In the genomic region with DNA sequence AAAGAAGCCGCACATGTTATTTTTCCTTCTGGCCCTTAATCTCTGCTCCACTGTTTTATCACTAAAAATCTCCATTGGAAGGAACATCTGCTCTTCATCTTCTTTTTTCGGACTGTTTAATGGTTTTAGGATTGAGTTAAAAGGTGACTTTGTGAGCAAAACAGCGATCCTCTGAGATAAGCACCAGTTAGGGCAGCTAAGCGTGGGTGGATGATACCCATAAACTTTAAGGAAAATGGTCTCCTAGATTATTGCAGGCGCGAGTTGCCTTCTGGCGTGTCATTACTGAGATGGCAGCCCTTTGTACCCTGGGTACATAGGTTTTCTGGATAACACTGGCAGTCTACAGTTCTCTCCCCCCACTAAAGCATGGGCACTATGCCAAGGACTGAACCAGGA, we compare ENCODE assay signal across 20 cellular contexts. TPM values are rescaled to one million over a fixed set of nuclear protein-coding genes. Genes with fewer than 3 reads are reported as not detected.
DNase-seq lines count a peak whose midpoint lies in the region; ATAC-seq and TF ChIP-seq lines count a peak whose summit lies in the region.
"Had no signal": no experiment of that assay in that cellular context is flagged by ENCODE, and none has a peak within 500 bp of the region (broad histone marks: within the 10 kb centered on the region; RNA-seq: fewer than 3 reads in every experiment).

No MANE protein-coding gene starts in this region.

- H3K9me3 ChIP-seq in right atrium auricular region (no peaks in the 10 kb centered on the region), MM.1S (replicated peaks; ENCODE audit: insufficient read depth, low read length) (no peaks in the 10 kb centered on the region)
- H3K9me3 ChIP-seq: BE2C had no signal

- no peaks in the 10 kb centered on the region for H3K27me3 ChIP-seq in right atrium auricular region
- peaks cover 55% of the 10 kb centered on the region for H3K27me3 ChIP-seq in MM.1S (replicated peaks; ENCODE audit: insufficient read depth, low read length)
- H3K27me3 ChIP-seq: BE2C had no signal

- DNase-seq in right atrium auricular region (ENCODE audit: low spot score) (peak; percentile 4), left cardiac atrium (no peak), ecto neural progenitor cell (ENCODE audit: low spot score) (peak; percentile 3), islet precursor cell (peak; percentile 16), COLO829 (ENCODE audit: low spot score) (no peak), MM.1S (no peak)
- DNase-seq: ACHN; BE2C; CD4-positive, alpha-beta T cell; DMS79; GDM1; GOT3; H7; HFFc6 had no signal

- intact Hi-C loops in left cardiac atrium (cut with DNase I): no loop called here

- H3K4me3 ChIP-seq in right atrium auricular region: no peak overlapping the region
- no peak overlapping the region for H3K4me3 ChIP-seq in MM.1S (ENCODE audit: low read length)

- no peaks in the 10 kb centered on the region for H3K9me2 ChIP-seq in MM.1S (replicated peaks; ENCODE audit: insufficient read depth, low read length)

- H3K9ac ChIP-seq in MM.1S (ENCODE audit: low read length): no peak overlapping the region

- H3K36me3 ChIP-seq in right atrium auricular region (no peaks in the 10 kb centered on the region), MM.1S (replicated peaks; ENCODE audit: insufficient read depth, low read length) (no peaks in the 10 kb centered on the region)
- H3K36me3 ChIP-seq: BE2C had no signal

- ATAC-seq in left cardiac atrium: no peak
- no peak for ATAC-seq in activated CD4-positive, CD25-positive, alpha-beta regulatory T cell treated with anti-CD3 and anti-CD28 coated beads, Interleukin-2, amount 50 U/mL, for 24 hours
- ATAC-seq: HCT116 had no signal

- H4K20me1 ChIP-seq in MM.1S (ENCODE audit: insufficient read depth, low read length): no peaks in the 10 kb centered on the region

- H3K4me1 ChIP-seq in right atrium auricular region: no peaks in the 10 kb centered on the region
- H3K4me1 ChIP-seq in MM.1S (ENCODE audit: low read length): no peaks in the 10 kb centered on the region
- H3K4me1 ChIP-seq: BE2C had no signal

- no peak overlapping the region for H3K4me2 ChIP-seq in MM.1S (ENCODE audit: low read depth, low read length)

- no peak overlapping the region for H2AFZ ChIP-seq in MM.1S (ENCODE audit: low read length)

- TF ChIP-seq CTCF in right atrium auricular region (IDR thresholded peaks at IDR 0.05) (no peak), MM.1S (IDR thresholded peaks at IDR 0.05; ENCODE audit: low read length) (no peak)

- no peaks in the 10 kb centered on the region for H3K79me2 ChIP-seq in MM.1S (ENCODE audit: low read length)

- H3F3A ChIP-seq in MM.1S (ENCODE audit: insufficient read depth, low read length): no peaks in the 10 kb centered on the region

- H3K27ac ChIP-seq in right atrium auricular region: no peak overlapping the region
- no peak overlapping the region for H3K27ac ChIP-seq in MM.1S (ENCODE audit: low read length)
- H3K27ac ChIP-seq: C4-2B, HL-60 had no signal

RNA-seq across cellular contexts. Expression of a gene that starts 44.0 kb away (rescaled TPM):
- total RNA-seq in right atrium auricular region (not detected), left cardiac atrium (not detected)
- total RNA-seq: CD4-positive, alpha-beta T cell; Daoy; H7; HFFc6; HT1080 had no signal

Comparison
In these comparisons a context has a peak if more than half of its experiments do, and no peak if none do; other contexts are left out.
1. DNase-seq: peak in right atrium auricular region (single experiment), ecto neural progenitor cell (single experiment) and islet precursor cell (single experiment); none in left cardiac atrium (single experiment), COLO829 (single experiment) and MM.1S (single experiment).